ENCODE assay signal across 16 cellular contexts in the genomic region with DNA sequence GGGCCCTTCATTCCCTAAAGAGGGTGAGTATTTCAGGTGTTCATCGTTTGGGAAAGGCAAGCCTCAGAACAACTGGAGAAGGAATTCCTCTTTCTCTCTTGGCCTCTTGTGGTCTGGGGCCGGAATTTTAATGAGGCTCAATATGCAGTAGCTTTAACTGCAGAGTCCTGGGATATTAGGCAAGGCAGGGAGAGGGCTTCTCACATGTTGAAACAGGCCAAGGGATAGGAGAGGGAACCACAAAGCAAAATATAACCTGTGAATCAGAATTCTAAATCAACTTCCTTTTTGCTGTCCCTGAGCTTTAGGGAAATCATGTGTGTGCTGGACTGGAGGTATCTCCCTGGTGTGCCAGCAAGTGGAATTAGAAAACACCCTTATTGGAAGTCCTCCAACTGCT.
"Had no signal": no experiment of that assay in that cellular context is flagged by ENCODE, and none has a peak within 500 bp of the region (broad histone marks: within the 10 kb centered on the region; RNA-seq: fewer than 3 reads in every experiment).

No MANE protein-coding gene starts in this region.

- H3K27me3 Mint-ChIP-seq: stimulated activated naive CD8-positive, alpha-beta T cell treated with anti-CD3 and anti-CD28 coated beads, Interleukin-15, Interleukin-2, amounts not matched to agents 100 ng/mL and 50 ng/mL, for 24 hours had no signal

- H3K4me3 ChIP-seq: dorsolateral prefrontal cortex, gastrocnemius medialis, heart right ventricle had no signal

- H3K9me3 Mint-ChIP-seq: T-helper 1 cell treated with Interleukin-12 subunit alpha and Interleukin-12 subunit beta and Interleukin-4 antibody, amounts not matched to agents 30 μg/mL and 1 μg/mL, for 36 hours had no signal

- H3K4me3 Mint-ChIP-seq: stimulated activated naive CD8-positive, alpha-beta T cell treated with anti-CD3 and anti-CD28 coated beads, Interleukin-15, Interleukin-2, amounts not matched to agents 100 ng/mL and 50 ng/mL, for 24 hours; T-helper 1 cell treated with Interleukin-12 subunit alpha and Interleukin-12 subunit beta and Interleukin-4 antibody, amounts not matched to agents 30 μg/mL and 1 μg/mL, for 36 hours had no signal

- DNase-seq: activated CD4-positive, alpha-beta T cell treated with anti-CD3 and anti-CD28 coated beads, Interleukin-2, amount 50 U/mL, for 4 hours; activated CD4-positive, CD25-positive, alpha-beta regulatory T cell; activated naive CD4-positive, alpha-beta T cell treated with anti-CD3 and anti-CD28 coated beads, Interleukin-2, amount 50 U/mL, for 16 hours; activated T-cell treated with anti-CD3 and anti-CD28 coated beads, Interleukin-2, amount 50 U/mL, for 1 hour; amniotic stem cell; brain microvascular endothelial cell; dorsolateral prefrontal cortex; gastrocnemius medialis; heart right ventricle; kidney; left ventricle myocardium superior; mesendoderm; stimulated activated CD4-positive, alpha-beta T cell treated with anti-CD3 and anti-CD28 coated beads, Interleukin-4, amount 100 ng/mL, for 1 hour had no signal

- H3K27ac Mint-ChIP-seq: stimulated activated naive CD8-positive, alpha-beta T cell treated with anti-CD3 and anti-CD28 coated beads, Interleukin-15, Interleukin-2, amounts not matched to agents 100 ng/mL and 50 ng/mL, for 24 hours; T-helper 1 cell treated with Interleukin-12 subunit alpha and Interleukin-12 subunit beta and Interleukin-4 antibody, amounts not matched to agents 30 μg/mL and 1 μg/mL, for 36 hours had no signal

- ATAC-seq: esophagus mucosa, gastrocnemius medialis, heart right ventricle, left ventricle myocardium superior had no signal
